Comparison of ENCODE assay signal across 7 cellular contexts in the genomic region with DNA sequence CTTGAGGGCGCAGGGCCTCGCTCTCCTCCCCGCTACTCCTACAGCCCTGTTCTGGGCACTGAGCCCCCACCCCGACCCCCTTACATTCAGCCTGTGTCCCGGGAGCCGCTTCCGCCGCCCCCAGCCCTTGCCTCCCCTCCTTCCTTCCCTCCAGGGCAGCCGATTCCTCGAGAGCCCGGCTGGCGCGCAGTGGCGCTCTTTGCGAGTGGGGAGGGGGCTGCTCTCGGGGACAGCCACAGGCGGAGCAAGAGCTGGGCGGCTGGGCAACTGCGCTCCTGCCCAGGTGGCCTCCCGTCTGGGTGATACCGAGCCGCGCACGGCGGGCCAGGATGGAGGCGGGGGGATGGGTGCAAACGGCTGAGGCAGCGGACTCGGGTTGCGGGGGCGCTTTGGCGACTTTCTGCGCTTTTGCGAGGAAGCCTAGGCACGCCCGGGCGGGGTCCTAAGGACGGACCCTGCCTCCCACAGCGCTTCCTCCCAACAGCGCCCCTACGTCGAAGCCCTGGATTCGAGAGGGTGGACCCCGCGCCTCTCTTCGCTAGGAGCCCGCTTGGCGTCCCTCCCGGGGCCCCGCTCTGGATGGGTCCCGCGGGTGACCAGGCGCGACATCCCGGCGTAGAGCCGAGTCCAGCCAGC. TPM values are rescaled to one million over a fixed set of nuclear protein-coding genes. Genes with fewer than 3 reads are reported as not detected.
DNase-seq lines count a peak whose midpoint lies in the region; ATAC-seq lines count a peak whose summit lies in the region.

No MANE protein-coding gene starts in this region.

- H3K36me3 ChIP-seq in HUES64 (ENCODE audit: insufficient read depth, low read length), result no peaks in the 10 kb centered on the region

- peak overlapping the region; percentile 30 for H3K4me3 Mint-ChIP-seq in activated naive CD4-positive, alpha-beta T cell treated with anti-CD3 and anti-CD28 coated beads, Interleukin-2, amount 50 U/mL, for 24 hours
- peak overlapping the region; percentile 80 for H3K4me3 Mint-ChIP-seq in stimulated activated effector memory CD8-positive, alpha-beta T cell treated with anti-CD3 and anti-CD28 coated beads, Interleukin-12 subunit alpha, Interleukin-12 subunit beta, amount 100 ng/mL, for 72 hours

- H3K4me3 ChIP-seq in HUES64 (ENCODE audit: low read length), result peak overlapping the region; percentile 84
- H3K4me3 ChIP-seq in iPS-18c (ENCODE audit: insufficient read depth, low read depth, low read length), result peak overlapping the region; percentile 92

- H3K4me1 ChIP-seq in HUES64 (ENCODE audit: insufficient read depth, low read length), result peaks cover 30% of the 10 kb centered on the region

- H3K9ac ChIP-seq in HUES64 (ENCODE audit: low read depth, low read length), result peak overlapping the region; percentile 76

- peaks cover 9% of the 10 kb centered on the region for H3K4me1 Mint-ChIP-seq in activated naive CD4-positive, alpha-beta T cell treated with anti-CD3 and anti-CD28 coated beads, Interleukin-2, amount 50 U/mL, for 24 hours
- H3K4me1 Mint-ChIP-seq in stimulated activated effector memory CD8-positive, alpha-beta T cell treated with anti-CD3 and anti-CD28 coated beads, Interleukin-12 subunit alpha, Interleukin-12 subunit beta, amount 100 ng/mL, for 72 hours, result peaks cover 9% of the 10 kb centered on the region

- under 1% methylated on average over 57 of the region's 57 CpGs for WGBS in HUES64

- peak in 1 of 2 donors; percentile 8 for DNase-seq in stimulated activated effector memory CD8-positive, alpha-beta T cell treated with anti-CD3 and anti-CD28 coated beads, Interleukin-12 subunit alpha, Interleukin-12 subunit beta, amount 100 ng/mL, for 72 hours (ENCODE audit: low spot score in 2 of 2)
- DNase-seq in NCI-H2171 treated with DMSO at 0.1 percent for 48 hours (lab: John Stamatoyannopoulos, UW), result no peak

- H3K9me3 ChIP-seq in HUES64 (ENCODE audit: insufficient read depth, low read depth, low read length) (no peaks in the 10 kb centered on the region), iPS-18c (ENCODE audit: control insufficient read depth, insufficient read depth, low read length) (no peaks in the 10 kb centered on the region)

- no peak for ATAC-seq in stimulated activated effector memory CD8-positive, alpha-beta T cell treated with anti-CD3 and anti-CD28 coated beads, Interleukin-12 subunit alpha, Interleukin-12 subunit beta, amount 100 ng/mL, for 72 hours
- no peak for ATAC-seq in GM18873 (IDR thresholded peaks at IDR 0.05; ENCODE audit: low FRiP score, unreplicated experiment)
- ATAC-seq in GM19397 (IDR thresholded peaks at IDR 0.05; ENCODE audit: unreplicated experiment), result no peak

- no peaks in the 10 kb centered on the region for H3K27me3 Mint-ChIP-seq in activated naive CD4-positive, alpha-beta T cell treated with anti-CD3 and anti-CD28 coated beads, Interleukin-2, amount 50 U/mL, for 24 hours

- H3K27ac Mint-ChIP-seq in activated naive CD4-positive, alpha-beta T cell treated with anti-CD3 and anti-CD28 coated beads, Interleukin-2, amount 50 U/mL, for 24 hours, result no peak overlapping the region
- no peak overlapping the region for H3K27ac Mint-ChIP-seq in stimulated activated effector memory CD8-positive, alpha-beta T cell treated with anti-CD3 and anti-CD28 coated beads, Interleukin-12 subunit alpha, Interleukin-12 subunit beta, amount 100 ng/mL, for 72 hours

- peak overlapping the region; percentile 73 for H3K27ac ChIP-seq in HUES64 (ENCODE audit: low read depth, low read length)

- no peaks in the 10 kb centered on the region for H3K9me3 Mint-ChIP-seq in activated naive CD4-positive, alpha-beta T cell treated with anti-CD3 and anti-CD28 coated beads, Interleukin-2, amount 50 U/mL, for 24 hours
- H3K9me3 Mint-ChIP-seq in stimulated activated effector memory CD8-positive, alpha-beta T cell treated with anti-CD3 and anti-CD28 coated beads, Interleukin-12 subunit alpha, Interleukin-12 subunit beta, amount 100 ng/mL, for 72 hours, result no peaks in the 10 kb centered on the region

- H3K36me3 Mint-ChIP-seq in activated naive CD4-positive, alpha-beta T cell treated with anti-CD3 and anti-CD28 coated beads, Interleukin-2, amount 50 U/mL, for 24 hours, result no peaks in the 10 kb centered on the region
- H3K36me3 Mint-ChIP-seq in stimulated activated effector memory CD8-positive, alpha-beta T cell treated with anti-CD3 and anti-CD28 coated beads, Interleukin-12 subunit alpha, Interleukin-12 subunit beta, amount 100 ng/mL, for 72 hours, result peaks cover 5% of the 10 kb centered on the region

- peaks cover 17% of the 10 kb centered on the region; the same call in 1 of the 2 replicates for H3K27me3 ChIP-seq in HUES64 (ENCODE audit: insufficient read depth, low read length)

RNA-seq across cellular contexts. Expression of a gene that starts 1.3 kb away (rescaled TPM):
- polyA plus RNA-seq in HUES64 (2013, experiment 1 of 2), result 25.3 TPM
- polyA plus RNA-seq in HUES64 (2013, experiment 2 of 2), result 27.3 TPM

RNA-seq across cellular contexts. Expression of a gene that starts 25.6 kb away (rescaled TPM):
- 52.7 TPM for polyA plus RNA-seq in HUES64 (2013, experiment 1 of 2)
- 58.5 TPM for polyA plus RNA-seq in HUES64 (2013, experiment 2 of 2)

RNA-seq across cellular contexts. Expression of a gene that starts 26.4 kb away (rescaled TPM):
- 3.6 TPM for polyA plus RNA-seq in HUES64 (2013, experiment 1 of 2)
- polyA plus RNA-seq in HUES64 (2013, experiment 2 of 2), result 4.5 TPM

RNA-seq across cellular contexts. Expression of a gene that starts 55.9 kb away (rescaled TPM):
- not detected for polyA plus RNA-seq in HUES64 (2013, experiment 1 of 2)
- not detected for polyA plus RNA-seq in HUES64 (2013, experiment 2 of 2)
